18 cellular contexts compared by ENCODE assay signal in genomic region chr9:33307067-33307466, GRCh38.
"Had no signal": no experiment of that assay in that cellular context is flagged by ENCODE, and none has a peak within 500 bp of the region (broad histone marks: within the 10 kb centered on the region; RNA-seq: fewer than 3 reads in every experiment).

No MANE protein-coding gene starts in this region.

- H3K27ac Mint-ChIP-seq: nephron; T-helper 2 cell treated with Interferon-gamma antibody and Interleukin-4, amounts not matched to agents 5 μg/mL and 100 μg/mL, for 36 hours had no signal

- H3K9me3 Mint-ChIP-seq: nephron; T-helper 2 cell treated with Interferon-gamma antibody and Interleukin-4, amounts not matched to agents 5 μg/mL and 100 μg/mL, for 36 hours had no signal

- DNase-seq: activated CD4-positive, alpha-beta T cell treated with anti-CD3 and anti-CD28 coated beads for 4 hours; activated naive CD4-positive, alpha-beta T cell treated with anti-CD3 and anti-CD28 coated beads, Interleukin-2, amount 50 U/mL, for 16 hours; amniotic stem cell; brain microvascular endothelial cell; central memory CD4-positive, alpha-beta T cell; colonic mucosa; foreskin keratinocyte; glutamatergic neuron; hippocampal formation; midbrain; stimulated activated CD4-positive, alpha-beta T cell treated with anti-CD3 and anti-CD28 coated beads, Interleukin-2, amount 100 ng/mL, for 24 hours; stimulated activated naive CD4-positive, alpha-beta T cell treated with Interleukin-2 at 50 U/mL for 16 hours; uterus had no signal

- H3K4me3 Mint-ChIP-seq: nephron; T-helper 2 cell treated with Interferon-gamma antibody and Interleukin-4, amounts not matched to agents 5 μg/mL and 100 μg/mL, for 36 hours had no signal

- ATAC-seq: foreskin keratinocyte, left lobe of liver had no signal

- H3K4me1 Mint-ChIP-seq: nephron had no signal

- H3K4me3 ChIP-seq: colonic mucosa, lung, tibial nerve, uterus had no signal
